In the genomic region with DNA sequence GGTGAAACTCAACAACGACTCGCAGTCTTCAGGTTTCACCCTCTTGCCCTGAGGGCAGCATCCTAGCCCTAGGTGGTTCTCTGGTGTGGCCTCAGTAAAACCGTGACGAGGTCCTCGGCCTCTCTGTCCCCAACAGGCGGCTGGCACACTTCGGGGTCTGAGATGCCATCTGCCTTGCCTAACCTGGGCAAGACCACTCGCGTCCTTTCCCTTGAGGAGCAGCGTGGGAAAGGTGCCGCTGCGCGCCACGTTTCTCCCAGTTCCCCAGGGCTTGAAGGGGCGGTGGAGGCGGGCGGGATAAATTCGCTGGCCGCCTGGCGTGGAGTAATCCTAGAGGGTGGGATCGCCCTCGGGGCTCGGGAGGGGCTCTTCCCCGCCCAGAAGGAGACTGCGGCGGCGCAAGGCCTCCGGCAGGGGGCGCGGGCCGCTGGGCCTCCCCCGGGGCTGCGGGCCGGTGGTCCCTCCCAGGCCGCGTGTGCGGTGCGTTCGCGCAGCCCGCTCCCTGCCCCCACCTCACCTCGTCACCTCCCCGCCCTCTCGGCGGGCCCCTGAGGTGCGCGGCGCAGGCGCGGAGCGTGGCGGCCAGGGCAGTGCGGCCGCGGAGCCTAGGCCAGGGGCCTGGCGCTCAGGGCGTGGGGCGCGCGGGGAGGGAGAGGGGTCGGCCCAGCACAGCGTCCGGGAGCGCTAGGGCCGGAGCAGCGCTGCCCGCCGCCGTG, we compare ENCODE assay signal across 8 cellular contexts. TPM values are rescaled to one million over a fixed set of nuclear protein-coding genes. Genes with fewer than 3 reads are reported as not detected.
DNase-seq lines count a peak whose midpoint lies in the region; ATAC-seq and TF ChIP-seq lines count a peak whose summit lies in the region.

A gene with protein sequence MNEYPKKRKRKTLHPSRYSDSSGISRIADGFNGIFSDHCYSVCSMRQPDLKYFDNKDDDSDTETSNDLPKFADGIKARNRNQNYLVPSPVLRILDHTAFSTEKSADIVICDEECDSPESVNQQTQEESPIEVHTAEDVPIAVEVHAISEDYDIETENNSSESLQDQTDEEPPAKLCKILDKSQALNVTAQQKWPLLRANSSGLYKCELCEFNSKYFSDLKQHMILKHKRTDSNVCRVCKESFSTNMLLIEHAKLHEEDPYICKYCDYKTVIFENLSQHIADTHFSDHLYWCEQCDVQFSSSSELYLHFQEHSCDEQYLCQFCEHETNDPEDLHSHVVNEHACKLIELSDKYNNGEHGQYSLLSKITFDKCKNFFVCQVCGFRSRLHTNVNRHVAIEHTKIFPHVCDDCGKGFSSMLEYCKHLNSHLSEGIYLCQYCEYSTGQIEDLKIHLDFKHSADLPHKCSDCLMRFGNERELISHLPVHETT (plus strand): TSS at position 551 of the 716 bp plus-strand sequence. CDS start 5,263 bp downstream, outside the sequence.

- peak within 1 kb of the TSS; percentile 91 for H3K4me3 ChIP-seq in GM12875 (ENCODE audit: low read depth, low read length)
- H3K4me3 ChIP-seq in adipocyte (ENCODE audit: low read length), result peak within 1 kb of the TSS; percentile 96
- H3K4me3 ChIP-seq in heart right ventricle, result peak within 1 kb of the TSS; percentile 82 to 99 (median 90)
- H3K4me3 ChIP-seq in prostate gland, result peak within 1 kb of the TSS; percentile 72 to 86

- ATAC-seq in HG02642 (IDR thresholded peaks at IDR 0.05; ENCODE audit: poor library complexity, unreplicated experiment), result peak; percentile 72
- peak; percentile 87 to 95 (median 92) for ATAC-seq in heart right ventricle

- H3K36me3 ChIP-seq in adipocyte (ENCODE audit: control insufficient read depth, insufficient read depth, low read length, severe bottlenecking) (no peaks in the 10 kb centered on the region), heart right ventricle (peaks cover 0 to 26% (median 0%) of the 10 kb centered on the region in 9 donors), prostate gland (no peaks in the 10 kb centered on the region)

- intact Hi-C loops in heart right ventricle (cut with DNase I), result loop anchor here in 6 of 10 donors (1.0 to 5.0 kb wide), 9 partner anchors 24 to 305 kb away; a partner anchor contains a TSS
- intact Hi-C loops in prostate gland (cut with DNase I), result loop anchor here (2.0 to 5.0 kb wide), 2 partner anchors 176 to 240 kb away; a partner anchor contains a TSS

- H3K9me3 ChIP-seq in adipocyte (ENCODE audit: control insufficient read depth, low read length) (no peaks in the 10 kb centered on the region), heart right ventricle (no peaks in the 10 kb centered on the region), prostate gland (no peaks in the 10 kb centered on the region)

- peak within 1 kb of the TSS; percentile 97 for H3K9ac ChIP-seq in adipocyte (ENCODE audit: low read length)

- peak; percentile 46 for TF ChIP-seq POLR2A in prostate gland (IDR thresholded peaks at IDR 0.05)

- peaks cover 25% of the 10 kb centered on the region for H3K4me1 ChIP-seq in adipocyte (ENCODE audit: control insufficient read depth, insufficient read depth, low read length)
- peaks cover 3 to 55% (median 31%) of the 10 kb centered on the region in 9 donors for H3K4me1 ChIP-seq in heart right ventricle
- H3K4me1 ChIP-seq in prostate gland (replicated peaks), result peaks cover 4% of the 10 kb centered on the region

- WGBS in heart right ventricle, 2 donors, result 0 to 1% methylated on average over 51 to 67 of the region's 69 CpGs
- under 1% methylated on average over 38 of the region's 69 CpGs for WGBS in prostate gland

- TF ChIP-seq CTCF in GM12875 (IDR thresholded peaks at IDR 0.05; ENCODE audit: borderline replicate concordance, insufficient read depth, low read depth, low read length) (peak; percentile 92), heart right ventricle (IDR thresholded peaks at IDR 0.05) (peak; percentile 82 to 95 (median 86)), prostate gland (IDR thresholded peaks at IDR 0.05) (peak; percentile 74 to 82 (median 80))

- DNase-seq in NCI-H1105 (lab: John Stamatoyannopoulos, UW) (peak; percentile 97), T follicular helper cell (ENCODE audit: low read depth) (peak; percentile 83), adipocyte (ENCODE audit: low read depth) (peak; percentile 95), heart right ventricle (peak; percentile 80 to 88), prostate gland (ENCODE audit: low spot score) (peak; percentile 64), ureter (ENCODE audit: low spot score) (peak; percentile 78)

- H3K27ac ChIP-seq in heart right ventricle, result peak within 1 kb of the TSS; percentile 93 to 99 (median 97)
- H3K27ac ChIP-seq in prostate gland, result peak within 1 kb of the TSS; percentile 95

- H3K27me3 ChIP-seq in adipocyte (replicated peaks; ENCODE audit: control insufficient read depth, insufficient read depth, low read length) (no peaks in the 10 kb centered on the region), heart right ventricle (no peaks in the 10 kb centered on the region), prostate gland (replicated peaks; ENCODE audit: insufficient read depth) (no peaks in the 10 kb centered on the region)

RNA-seq across cellular contexts. Expression of the gene that starts here (rescaled TPM):
- total RNA-seq in heart right ventricle (10 to 100 TPM; 25.8 to 41.0 (median 30.6) TPM), prostate gland (10 to 100 TPM; 48.6 to 50.7 TPM), ureter (32.7 TPM)
- polyA plus RNA-seq in heart right ventricle, result 10 to 100 TPM; 14.1 to 18.5 TPM

Comparison
In these comparisons a context has a peak if more than half of its experiments do, and no peak if none do; other contexts are left out.
1. Peak in every context shown above with its lines: DNase-seq, ATAC-seq, H3K4me3 ChIP-seq and H3K27ac ChIP-seq.